In genomic region chr5:94754824-94755223, GRCh38 we compare ENCODE assay signal across 20 cellular contexts.
DNase-seq lines count a peak whose midpoint lies in the region; FAIRE-seq and TF ChIP-seq lines count a peak whose summit lies in the region.
"Had no signal": no experiment of that assay in that cellular context is flagged by ENCODE, and none has a peak within 500 bp of the region (broad histone marks: within the 10 kb centered on the region; RNA-seq: fewer than 3 reads in every experiment).

No MANE protein-coding gene starts in this region.

- H3K27me3 ChIP-seq in bronchial epithelial cell (ENCODE audit: control insufficient read depth, insufficient read depth, low read length), result no peaks in the 10 kb centered on the region
- H3K27me3 ChIP-seq in neuronal stem cell (ENCODE audit: control insufficient read depth in 3 of 3, insufficient read depth in 3 of 3, low read depth in 1 of 3, low read length in 3 of 3), result no peaks in the 10 kb centered on the region
- H3K27me3 ChIP-seq: BLaER1 treated with 17β-estradiol and CSF1 and Interleukin-3, amounts not matched to agents 10 nM and 100 nM had no signal

- no peak overlapping the region for H2BK15ac ChIP-seq in neuronal stem cell (ENCODE audit: low read length)

- DNase-seq in EH (ENCODE audit: low read depth) (peak; percentile 7), M059J (ENCODE audit: low read depth) (peak; percentile 43), bronchial epithelial cell (ENCODE audit: low read depth) (no peak), neuronal stem cell (ENCODE audit: low spot score) (no peak), COR-L47 (lab: John Stamatoyannopoulos, UW) (no peak), cerebellar nuclear complex (lab: John Stamatoyannopoulos, UW) (no peak), SW 1271 (lab: John Stamatoyannopoulos, UW) (no peak)
- DNase-seq: CD8-positive, alpha-beta T cell; DMS79; GF-D8; NCI-H1417 treated with DMSO at 0.1 percent for 48 hours; NCI-H1930; NCI-H345; NCI-H526 treated with DMSO at 0.1 percent for 48 hours; NK-92 treated with Interleukin-12 subunit alpha and Interleukin-12 subunit beta, amount 100 ng/mL, for 24 hours; Right ventricle myocardium superior had no signal

- H3K23ac ChIP-seq in neuronal stem cell (ENCODE audit: low read depth, low read length, poor library complexity), result no peak overlapping the region

- H3K79me1 ChIP-seq in neuronal stem cell (ENCODE audit: low read depth, low read length), result no peaks in the 10 kb centered on the region

- no peak overlapping the region for H2BK5ac ChIP-seq in neuronal stem cell (ENCODE audit: low read length)

- H3K18ac ChIP-seq in neuronal stem cell (ENCODE audit: low read length), result no peak overlapping the region

- H4K91ac ChIP-seq in neuronal stem cell (ENCODE audit: low read depth, low read length, poor library complexity), result no peak overlapping the region

- no peak for TF ChIP-seq CTCF in bronchial epithelial cell (IDR thresholded peaks at IDR 0.05; ENCODE audit: insufficient read depth, low read length, severe bottlenecking)

- H2BK12ac ChIP-seq in neuronal stem cell (ENCODE audit: low read length), result no peak overlapping the region

- no peak overlapping the region for H3K4me3 ChIP-seq in bronchial epithelial cell (ENCODE audit: low read depth, low read length)
- no peak overlapping the region for H3K4me3 ChIP-seq in neuronal stem cell (ENCODE audit: low read length in 2 of 2)
- H3K4me3 ChIP-seq: BLaER1 treated with 17β-estradiol and CSF1 and Interleukin-3, amounts not matched to agents 10 nM and 100 nM had no signal

- peak; percentile 40 for FAIRE-seq in bronchial epithelial cell (lab: Jason Lieb, UNC)
- FAIRE-seq: H1, RCC 7860 had no signal

- H3K9me3 ChIP-seq in neuronal stem cell (replicated peaks in 1 of 2; ENCODE audit: control insufficient read depth in 2 of 2, insufficient read depth in 1 of 2, low read depth in 1 of 2, low read length in 2 of 2), result no peaks in the 10 kb centered on the region
- H3K9me3 ChIP-seq: BLaER1 treated with 17β-estradiol and CSF1 and Interleukin-3, amounts not matched to agents 10 nM and 100 nM had no signal

- H2AK5ac ChIP-seq in neuronal stem cell (ENCODE audit: low read depth, low read length), result no peak overlapping the region

- H3K4me2 ChIP-seq in neuronal stem cell (ENCODE audit: insufficient read depth, low read length, poor library complexity, severe bottlenecking), result no peak overlapping the region
- H3K4me2 ChIP-seq: BLaER1 treated with 17β-estradiol and CSF1 and Interleukin-3, amounts not matched to agents 10 nM and 100 nM; KMS-11 had no signal

- H4K8ac ChIP-seq in neuronal stem cell (ENCODE audit: low read depth, low read length), result no peak overlapping the region

- no peak overlapping the region for H3K9ac ChIP-seq in neuronal stem cell (ENCODE audit: low read depth, low read length, poor library complexity)
- H3K9ac ChIP-seq: BLaER1 treated with 17β-estradiol and CSF1 and Interleukin-3, amounts not matched to agents 10 nM and 100 nM; KMS-11 had no signal

- WGBS in neuronal stem cell (ENCODE audit: extremely low coverage in 2 of 2, insufficient read length in 2 of 2, insufficient replicate concordance in 1 of 2), 2 donors, result no CpG with 5 or more reads among the region's 5 CpGs

- no peak overlapping the region for H2AFZ ChIP-seq in neuronal stem cell (ENCODE audit: low read length)

- no peak overlapping the region for H3K27ac ChIP-seq in neuronal stem cell (replicated peaks; ENCODE audit: low read length)
- H3K27ac ChIP-seq: BLaER1 treated with 17β-estradiol and CSF1 and Interleukin-3, amounts not matched to agents 10 nM and 100 nM; KMS-11 had no signal

- H3K36me3 ChIP-seq in bronchial epithelial cell (ENCODE audit: control insufficient read depth, insufficient read depth, low read length) (no peaks in the 10 kb centered on the region), neuronal stem cell (replicated peaks in 1 of 2; ENCODE audit: control insufficient read depth in 2 of 2, insufficient read depth in 2 of 2, low read length in 2 of 2) (no peaks in the 10 kb centered on the region)

- H3K4ac ChIP-seq in neuronal stem cell (ENCODE audit: low read length), result no peak overlapping the region

- H3K14ac ChIP-seq in neuronal stem cell (ENCODE audit: low read length), result peak overlapping the region; percentile 1

- peaks cover 3 to 10% of the 10 kb centered on the region in 2 donors for H3K4me1 ChIP-seq in neuronal stem cell (ENCODE audit: control insufficient read depth in 2 of 2, insufficient read depth in 1 of 2, low read depth in 1 of 2, low read length in 2 of 2)
- H3K4me1 ChIP-seq: BLaER1 treated with 17β-estradiol and CSF1 and Interleukin-3, amounts not matched to agents 10 nM and 100 nM had no signal

- H2BK120ac ChIP-seq in neuronal stem cell (ENCODE audit: low read depth, low read length), result no peak overlapping the region

Comparison
In these comparisons a context has a peak if more than half of its experiments do, and no peak if none do; other contexts are left out.
1. DNase-seq: peak in EH (single experiment) and M059J (single experiment); none in bronchial epithelial cell (single experiment), neuronal stem cell (single experiment), COR-L47 (single experiment), cerebellar nuclear complex (0 of 2) and SW 1271 (0 of 2).